Comparison of ENCODE assay signal across 1 cellular context in genomic region chr16:84686702-84687298, GRCh38.
TF ChIP-seq lines count a peak whose summit lies in the region.

No MANE protein-coding gene starts in this region.

TF ChIP-seq in HepG2, 621 proteins besides CTCF, POLR2A, EP300 and RAD21 (continued from another document):
- TF ChIP-seq USF2 (IDR thresholded peaks at IDR 0.05; ENCODE audit: low read depth, low read length) (peak; percentile 35; the same call in 1 of the 2 replicates), USF2 (CRISPR knock-in tag; IDR thresholded peaks at IDR 0.05; ENCODE audit: borderline replicate concordance) (no peak; the same call in 1 of the 2 replicates), ZKSCAN5 (CRISPR knock-in tag; IDR thresholded peaks at IDR 0.05) (peak; percentile 96), SIX4 (CRISPR knock-in tag; IDR thresholded peaks at IDR 0.05) (no peak), ZNF430 (CRISPR knock-in tag; IDR thresholded peaks at IDR 0.05) (no peak), THAP7 (CRISPR knock-in tag; IDR thresholded peaks at IDR 0.05) (0 out of 2 replicates have a peak, but pooled peaks have one; percentile 24), MAX (IDR thresholded peaks at IDR 0.05) (peak; percentile 39; the same call in 1 of the 2 replicates), ZSCAN25 (CRISPR knock-in tag; IDR thresholded peaks at IDR 0.05) (no peak), ZNF260 (CRISPR knock-in tag; IDR thresholded peaks at IDR 0.05; ENCODE audit: borderline replicate concordance, low read depth) (no peak), NFYB (CRISPR knock-in tag; IDR thresholded peaks at IDR 0.05) (peak; percentile 59; the same call in 1 of the 2 replicates), RARA (CRISPR knock-in tag; IDR thresholded peaks at IDR 0.05) (0 out of 2 replicates have a peak, but pooled peaks have one; percentile 14), PHF21A (CRISPR knock-in tag; IDR thresholded peaks at IDR 0.05) (no peak), PHB2 (IDR thresholded peaks at IDR 0.05; ENCODE audit: partially characterized antibody) (no peak), ZNF274 (CRISPR knock-in tag; IDR thresholded peaks at IDR 0.05) (0 out of 2 replicates have a peak, but pooled peaks have one; percentile 47)
